In the genomic region with DNA sequence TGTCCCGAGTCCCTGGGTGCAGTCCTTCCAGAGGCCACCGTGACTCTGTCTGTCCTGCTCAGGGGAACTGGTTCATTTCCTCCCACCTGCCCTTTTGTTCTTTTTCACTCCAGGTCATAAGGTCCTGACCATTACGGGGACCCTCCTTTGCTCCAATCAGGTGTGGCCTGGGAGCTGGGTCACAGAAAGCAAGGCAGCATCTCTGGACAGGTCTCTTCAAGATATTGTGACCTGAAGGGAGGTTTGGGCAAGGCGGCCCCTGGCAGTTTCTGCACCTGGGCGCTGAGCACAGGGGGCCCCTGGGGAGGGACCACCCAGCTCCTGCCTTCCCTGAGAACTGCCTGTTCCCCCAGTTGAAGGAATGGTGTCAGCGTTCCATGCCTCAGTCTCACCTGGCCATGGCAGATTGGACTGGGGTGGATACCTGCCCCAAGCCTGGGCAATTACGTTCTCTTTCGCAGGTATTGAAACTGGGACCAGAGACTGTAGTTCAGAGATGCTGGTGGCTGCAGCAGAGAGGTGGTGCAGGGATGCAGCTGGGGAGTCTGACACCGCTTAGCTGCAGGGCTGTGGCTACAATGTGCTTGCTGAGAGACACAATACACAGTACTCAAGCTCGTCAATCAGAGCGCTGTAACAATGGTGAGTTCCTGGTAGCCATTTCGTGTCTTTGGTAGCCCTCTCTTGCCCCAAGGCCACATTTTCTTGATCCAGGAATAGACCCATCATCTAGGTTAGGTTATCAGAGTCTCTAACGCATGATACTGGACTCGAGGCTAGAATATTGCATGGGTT, we compare ENCODE assay signal across 1 cellular context.
TF ChIP-seq lines count a peak whose summit lies in the region.

No MANE protein-coding gene starts in this region.

TF ChIP-seq in A549, 52 proteins besides CTCF, POLR2A, EP300 and RAD21 (continued from another document):
- TF ChIP-seq REST (IDR thresholded peaks at IDR 0.05) (no peak), NPAS2 (CRISPR knock-in tag; IDR thresholded peaks at IDR 0.05; ENCODE audit: borderline replicate concordance) (no peak), JUNB (IDR thresholded peaks at IDR 0.05) (no peak), CEBPB (IDR thresholded peaks at IDR 0.05) (no peak), BCL3 (IDR thresholded peaks at IDR 0.05) (no peak), GATA3 (IDR thresholded peaks at IDR 0.05; ENCODE audit: borderline replicate concordance) (no peak), EHMT2 (IDR thresholded peaks at IDR 0.05; ENCODE audit: low read depth) (no peak), NR3C1 (IDR thresholded peaks at IDR 0.05) (no peak), HOXB13 (CRISPR knock-in tag; IDR thresholded peaks at IDR 0.05; ENCODE audit: low read depth) (no peak), USF2 (IDR thresholded peaks at IDR 0.05) (no peak), HMGXB4 (CRISPR knock-in tag; IDR thresholded peaks at IDR 0.05; ENCODE audit: borderline replicate concordance) (no peak), RARB (CRISPR knock-in tag; IDR thresholded peaks at IDR 0.05) (no peak)
